Comparison of ENCODE assay signal across 1 cellular context in genomic region chr19:1849132-1849474, GRCh38.
TF ChIP-seq lines count a peak whose summit lies in the region.

No MANE protein-coding gene starts in this region.

TF ChIP-seq in GM12878, 131 proteins besides CTCF, POLR2A, EP300 and RAD21:
- TF ChIP-seq EED (IDR thresholded peaks at IDR 0.05; ENCODE audit: low read depth) (no peak), BHLHE40 (IDR thresholded peaks at IDR 0.05; ENCODE audit: borderline replicate concordance in 1 of 2, low read depth in 2 of 2, low read length in 1 of 2) (no peak), SMAD5 (IDR thresholded peaks at IDR 0.05; ENCODE audit: low read depth) (no peak), CEBPB (IDR thresholded peaks at IDR 0.05; ENCODE audit: borderline replicate concordance in 1 of 2, low read depth in 2 of 2, low read length in 2 of 2) (no peak), CHD1 (IDR thresholded peaks at IDR 0.05; ENCODE audit: low read depth, low read length) (no peak), ETV6 (conservative IDR thresholded peaks at IDR 0.05 in 1 of 2, IDR thresholded peaks at IDR 0.05 in 1 of 2; ENCODE audit: borderline replicate concordance in 1 of 2, low read depth in 1 of 2) (no peak), BRCA1 (IDR thresholded peaks at IDR 0.05; ENCODE audit: low read depth, low read length) (no peak)
- TF ChIP-seq, protein P1, sequence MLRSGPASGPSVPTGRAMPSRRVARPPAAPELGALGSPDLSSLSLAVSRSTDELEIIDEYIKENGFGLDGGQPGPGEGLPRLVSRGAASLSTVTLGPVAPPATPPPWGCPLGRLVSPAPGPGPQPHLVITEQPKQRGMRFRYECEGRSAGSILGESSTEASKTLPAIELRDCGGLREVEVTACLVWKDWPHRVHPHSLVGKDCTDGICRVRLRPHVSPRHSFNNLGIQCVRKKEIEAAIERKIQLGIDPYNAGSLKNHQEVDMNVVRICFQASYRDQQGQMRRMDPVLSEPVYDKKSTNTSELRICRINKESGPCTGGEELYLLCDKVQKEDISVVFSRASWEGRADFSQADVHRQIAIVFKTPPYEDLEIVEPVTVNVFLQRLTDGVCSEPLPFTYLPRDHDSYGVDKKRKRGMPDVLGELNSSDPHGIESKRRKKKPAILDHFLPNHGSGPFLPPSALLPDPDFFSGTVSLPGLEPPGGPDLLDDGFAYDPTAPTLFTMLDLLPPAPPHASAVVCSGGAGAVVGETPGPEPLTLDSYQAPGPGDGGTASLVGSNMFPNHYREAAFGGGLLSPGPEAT (IDR thresholded peaks at IDR 0.05; ENCODE audit: low read depth): no peak
- TF ChIP-seq, protein P2, sequence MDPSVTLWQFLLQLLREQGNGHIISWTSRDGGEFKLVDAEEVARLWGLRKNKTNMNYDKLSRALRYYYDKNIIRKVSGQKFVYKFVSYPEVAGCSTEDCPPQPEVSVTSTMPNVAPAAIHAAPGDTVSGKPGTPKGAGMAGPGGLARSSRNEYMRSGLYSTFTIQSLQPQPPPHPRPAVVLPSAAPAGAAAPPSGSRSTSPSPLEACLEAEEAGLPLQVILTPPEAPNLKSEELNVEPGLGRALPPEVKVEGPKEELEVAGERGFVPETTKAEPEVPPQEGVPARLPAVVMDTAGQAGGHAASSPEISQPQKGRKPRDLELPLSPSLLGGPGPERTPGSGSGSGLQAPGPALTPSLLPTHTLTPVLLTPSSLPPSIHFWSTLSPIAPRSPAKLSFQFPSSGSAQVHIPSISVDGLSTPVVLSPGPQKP (IDR thresholded peaks at IDR 0.05; ENCODE audit: low read depth, low read length): no peak
- TF ChIP-seq, protein P3, sequence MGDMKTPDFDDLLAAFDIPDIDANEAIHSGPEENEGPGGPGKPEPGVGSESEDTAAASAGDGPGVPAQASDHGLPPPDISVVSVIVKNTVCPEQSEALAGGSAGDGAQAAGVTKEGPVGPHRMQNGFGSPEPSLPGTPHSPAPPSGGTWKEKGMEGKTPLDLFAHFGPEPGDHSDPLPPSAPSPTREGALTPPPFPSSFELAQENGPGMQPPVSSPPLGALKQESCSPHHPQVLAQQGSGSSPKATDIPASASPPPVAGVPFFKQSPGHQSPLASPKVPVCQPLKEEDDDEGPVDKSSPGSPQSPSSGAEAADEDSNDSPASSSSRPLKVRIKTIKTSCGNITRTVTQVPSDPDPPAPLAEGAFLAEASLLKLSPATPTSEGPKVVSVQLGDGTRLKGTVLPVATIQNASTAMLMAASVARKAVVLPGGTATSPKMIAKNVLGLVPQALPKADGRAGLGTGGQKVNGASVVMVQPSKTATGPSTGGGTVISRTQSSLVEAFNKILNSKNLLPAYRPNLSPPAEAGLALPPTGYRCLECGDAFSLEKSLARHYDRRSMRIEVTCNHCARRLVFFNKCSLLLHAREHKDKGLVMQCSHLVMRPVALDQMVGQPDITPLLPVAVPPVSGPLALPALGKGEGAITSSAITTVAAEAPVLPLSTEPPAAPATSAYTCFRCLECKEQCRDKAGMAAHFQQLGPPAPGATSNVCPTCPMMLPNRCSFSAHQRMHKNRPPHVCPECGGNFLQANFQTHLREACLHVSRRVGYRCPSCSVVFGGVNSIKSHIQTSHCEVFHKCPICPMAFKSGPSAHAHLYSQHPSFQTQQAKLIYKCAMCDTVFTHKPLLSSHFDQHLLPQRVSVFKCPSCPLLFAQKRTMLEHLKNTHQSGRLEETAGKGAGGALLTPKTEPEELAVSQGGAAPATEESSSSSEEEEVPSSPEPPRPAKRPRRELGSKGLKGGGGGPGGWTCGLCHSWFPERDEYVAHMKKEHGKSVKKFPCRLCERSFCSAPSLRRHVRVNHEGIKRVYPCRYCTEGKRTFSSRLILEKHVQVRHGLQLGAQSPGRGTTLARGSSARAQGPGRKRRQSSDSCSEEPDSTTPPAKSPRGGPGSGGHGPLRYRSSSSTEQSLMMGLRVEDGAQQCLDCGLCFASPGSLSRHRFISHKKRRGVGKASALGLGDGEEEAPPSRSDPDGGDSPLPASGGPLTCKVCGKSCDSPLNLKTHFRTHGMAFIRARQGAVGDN (IDR thresholded peaks at IDR 0.05): no peak
- TF ChIP-seq, protein P4, sequence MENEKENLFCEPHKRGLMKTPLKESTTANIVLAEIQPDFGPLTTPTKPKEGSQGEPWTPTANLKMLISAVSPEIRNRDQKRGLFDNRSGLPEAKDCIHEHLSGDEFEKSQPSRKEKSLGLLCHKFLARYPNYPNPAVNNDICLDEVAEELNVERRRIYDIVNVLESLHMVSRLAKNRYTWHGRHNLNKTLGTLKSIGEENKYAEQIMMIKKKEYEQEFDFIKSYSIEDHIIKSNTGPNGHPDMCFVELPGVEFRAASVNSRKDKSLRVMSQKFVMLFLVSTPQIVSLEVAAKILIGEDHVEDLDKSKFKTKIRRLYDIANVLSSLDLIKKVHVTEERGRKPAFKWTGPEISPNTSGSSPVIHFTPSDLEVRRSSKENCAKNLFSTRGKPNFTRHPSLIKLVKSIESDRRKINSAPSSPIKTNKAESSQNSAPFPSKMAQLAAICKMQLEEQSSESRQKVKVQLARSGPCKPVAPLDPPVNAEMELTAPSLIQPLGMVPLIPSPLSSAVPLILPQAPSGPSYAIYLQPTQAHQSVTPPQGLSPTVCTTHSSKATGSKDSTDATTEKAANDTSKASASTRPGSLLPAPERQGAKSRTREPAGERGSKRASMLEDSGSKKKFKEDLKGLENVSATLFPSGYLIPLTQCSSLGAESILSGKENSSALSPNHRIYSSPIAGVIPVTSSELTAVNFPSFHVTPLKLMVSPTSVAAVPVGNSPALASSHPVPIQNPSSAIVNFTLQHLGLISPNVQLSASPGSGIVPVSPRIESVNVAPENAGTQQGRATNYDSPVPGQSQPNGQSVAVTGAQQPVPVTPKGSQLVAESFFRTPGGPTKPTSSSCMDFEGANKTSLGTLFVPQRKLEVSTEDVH (IDR thresholded peaks at IDR 0.05; ENCODE audit: low read depth, partially characterized antibody): no peak
